1 cellular context compared by ENCODE assay signal in the genomic region with DNA sequence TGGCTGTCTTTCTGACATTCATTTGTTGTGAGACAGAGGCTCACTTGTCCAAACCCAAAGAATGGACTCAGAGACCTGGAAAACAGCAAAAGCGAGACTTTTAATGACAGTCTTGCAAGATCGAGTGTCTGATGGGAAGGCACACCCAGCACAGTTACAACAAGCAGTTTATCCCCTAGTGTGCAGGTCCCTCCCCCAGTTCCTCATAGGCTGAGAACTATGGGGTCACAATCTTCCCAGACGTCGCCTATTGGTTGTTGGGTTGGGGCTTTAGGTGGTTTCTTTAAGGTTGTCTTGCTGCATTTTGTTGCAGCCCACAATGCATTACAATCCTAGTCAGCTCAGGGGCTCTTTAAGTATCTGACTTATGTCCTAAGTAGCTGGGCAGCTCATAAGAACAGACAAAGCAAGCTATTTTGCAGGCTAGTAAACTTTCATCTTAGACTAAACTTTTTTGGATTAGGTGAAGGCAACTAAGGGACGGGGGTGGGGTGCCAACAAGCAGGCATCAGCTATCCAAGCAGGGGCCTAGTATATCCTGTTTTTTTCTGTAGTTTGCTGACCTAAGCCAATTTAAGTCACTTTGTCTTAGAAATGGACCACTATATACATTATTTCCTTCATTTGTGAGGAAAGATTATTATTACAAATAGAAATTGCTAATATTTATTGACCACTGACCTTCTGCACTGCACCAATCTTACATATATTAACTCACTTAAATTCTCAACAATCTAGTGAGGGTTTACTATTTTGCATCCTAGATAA.
TF ChIP-seq lines count a peak whose summit lies in the region.

No MANE protein-coding gene starts in this region.

TF ChIP-seq in H1, 55 proteins besides CTCF, POLR2A, EP300 and RAD21:
- TF ChIP-seq BACH1 (IDR thresholded peaks at IDR 0.05; ENCODE audit: low read length) (no peak), SIRT6 (IDR thresholded peaks at IDR 0.05; ENCODE audit: low read length) (no peak), SP1 (IDR thresholded peaks at IDR 0.05; ENCODE audit: low read depth, low read length) (peak; percentile 15; the same call in 1 of the 2 replicates)
